Comparison of ENCODE assay signal across 22 cellular contexts in genomic region chr4:83132065-83132464, GRCh38. TPM values are rescaled to one million over a fixed set of nuclear protein-coding genes. Genes with fewer than 3 reads are reported as not detected.
"Had no signal": no experiment of that assay in that cellular context is flagged by ENCODE, and none has a peak within 500 bp of the region (broad histone marks: within the 10 kb centered on the region; RNA-seq: fewer than 3 reads in every experiment).

No MANE protein-coding gene starts in this region.

- DNase-seq: dorsolateral prefrontal cortex; effector CD4-positive, alpha-beta T cell; endodermal cell; foreskin fibroblast; gastrocnemius medialis; head of caudate nucleus; left ventricle myocardium superior; lower lobe of right lung; pancreas; right lobe of liver; stimulated activated CD4-positive, alpha-beta T cell treated with anti-CD3 and anti-CD28 coated beads, Interleukin-4, amount 100 ng/mL, for 4 hours; stimulated activated naive CD4-positive, alpha-beta T cell; stimulated activated naive CD8-positive, alpha-beta T cell treated with anti-CD3 and anti-CD28 coated beads, Interleukin-15, amount 100 ng/mL, for 72 hours; transverse colon had no signal

- H3K27ac ChIP-seq: dorsolateral prefrontal cortex, epithelial cell of prostate, gastrocnemius medialis, lower lobe of right lung, neutrophil, pancreas, right lobe of liver, suprapubic skin, transverse colon, vagina had no signal

- H3K4me3 Mint-ChIP-seq: endodermal cell; natural killer cell treated with Interleukin-12 subunit alpha and Interleukin-12 subunit beta and Interleukin-15 and Interleukin-18, amount 100 ng/mL, for 72 hours; neural crest cell; stimulated activated naive CD8-positive, alpha-beta T cell treated with anti-CD3 and anti-CD28 coated beads, Interleukin-15, amount 100 ng/mL, for 72 hours had no signal

- H3K27me3 ChIP-seq: dorsolateral prefrontal cortex, gastrocnemius medialis, neutrophil, pancreas, right lobe of liver, suprapubic skin, transverse colon, vagina had no signal

- H3K4me3 ChIP-seq: dorsolateral prefrontal cortex, gastrocnemius medialis, lower lobe of right lung, pancreas, right lobe of liver, suprapubic skin, transverse colon, vagina had no signal

- H3K27ac Mint-ChIP-seq: endodermal cell; stimulated activated naive CD8-positive, alpha-beta T cell treated with anti-CD3 and anti-CD28 coated beads, Interleukin-15, amount 100 ng/mL, for 72 hours had no signal

- H3K27me3 Mint-ChIP-seq: natural killer cell treated with Interleukin-12 subunit alpha and Interleukin-12 subunit beta and Interleukin-15 and Interleukin-18, amount 100 ng/mL, for 72 hours; stimulated activated naive CD8-positive, alpha-beta T cell treated with anti-CD3 and anti-CD28 coated beads, Interleukin-15, amount 100 ng/mL, for 72 hours had no signal

- H3K4me1 Mint-ChIP-seq: endodermal cell, neural crest cell had no signal

- ATAC-seq: esophagus mucosa; gastrocnemius medialis; left ventricle myocardium superior; lower lobe of right lung; natural killer cell treated with Interleukin-12 subunit alpha and Interleukin-12 subunit beta and Interleukin-15 and Interleukin-18, amount 100 ng/mL, for 72 hours; pancreas; right lobe of liver; stimulated activated naive CD8-positive, alpha-beta T cell treated with anti-CD3 and anti-CD28 coated beads, Interleukin-15, amount 100 ng/mL, for 72 hours had no signal

- FAIRE-seq: keratinocyte, pancreas had no signal

RNA-seq across cellular contexts. Expression of gene PLAC8, which starts 17.5 kb away (rescaled TPM):
- total RNA-seq: vagina had no signal
